ENCODE assay signal across 1 cellular context in genomic region chr15:52288051-52288942, GRCh38.
TF ChIP-seq lines count a peak whose summit lies in the region.

No MANE protein-coding gene starts in this region.

TF ChIP-seq in HepG2, 621 proteins besides CTCF, POLR2A, EP300 and RAD21 (continued from another document and continues in another):
- TF ChIP-seq ZBTB2 (CRISPR knock-in tag; IDR thresholded peaks at IDR 0.05; ENCODE audit: low read depth) (no peak), ARNT (IDR thresholded peaks at IDR 0.05) (no peak), DBP (CRISPR knock-in tag; IDR thresholded peaks at IDR 0.05; ENCODE audit: not compliant biosample characterization) (peak; percentile 53), ZHX1 (CRISPR knock-in tag; IDR thresholded peaks at IDR 0.05; ENCODE audit: low read depth) (peak; percentile 58), IKZF5 (CRISPR knock-in tag; IDR thresholded peaks at IDR 0.05) (peak; percentile 89), DDIT3 (CRISPR knock-in tag; IDR thresholded peaks at IDR 0.05) (no peak), MIXL1 (CRISPR knock-in tag; IDR thresholded peaks at IDR 0.05) (peak; percentile 77), ZNF326 (CRISPR knock-in tag; IDR thresholded peaks at IDR 0.05; ENCODE audit: borderline replicate concordance) (no peak), MZF1 (CRISPR knock-in tag; IDR thresholded peaks at IDR 0.05; ENCODE audit: borderline replicate concordance) (no peak), PRPF4 (IDR thresholded peaks at IDR 0.05; ENCODE audit: low read depth, low read length, poor library complexity, severe bottlenecking) (peak; percentile 38), ZFP1 (CRISPR knock-in tag; IDR thresholded peaks at IDR 0.05) (0 out of 2 replicates have a peak, but pooled peaks have one; percentile 54), GTF3A (CRISPR knock-in tag; conservative IDR thresholded peaks at IDR 0.05) (no peak), NR2F2 (IDR thresholded peaks at IDR 0.05; ENCODE audit: borderline replicate concordance, low read depth) (peak; percentile 70; the same call in 1 of the 2 replicates), MTA3 (CRISPR knock-in tag; IDR thresholded peaks at IDR 0.05) (no peak), ZFP91 (CRISPR knock-in tag; IDR thresholded peaks at IDR 0.05; ENCODE audit: borderline replicate concordance) (peak; percentile 82), BRCA1 (CRISPR knock-in tag; IDR thresholded peaks at IDR 0.05) (peak; percentile 93; the same call in 1 of the 2 replicates), GPBP1L1 (CRISPR knock-in tag; IDR thresholded peaks at IDR 0.05) (no peak), PLRG1 (conservative IDR thresholded peaks at IDR 0.05) (no peak), RNF2 (conservative IDR thresholded peaks at IDR 0.05; ENCODE audit: low read depth) (0 out of 2 replicates have a peak, but pooled peaks have one; percentile 50), TIGD3 (CRISPR knock-in tag; IDR thresholded peaks at IDR 0.05; ENCODE audit: borderline replicate concordance) (0 out of 2 replicates have a peak, but pooled peaks have one; percentile 45), ZXDC (CRISPR knock-in tag; IDR thresholded peaks at IDR 0.05) (no peak), ZNF547 (CRISPR knock-in tag; IDR thresholded peaks at IDR 0.05) (no peak; the same call in 1 of the 2 replicates), ZNF335 (CRISPR knock-in tag; IDR thresholded peaks at IDR 0.05) (0 out of 2 replicates have a peak, but pooled peaks have one; percentile 58), CHD4 (IDR thresholded peaks at IDR 0.05; ENCODE audit: borderline replicate concordance, low read length) (no peak), ZNF780A (CRISPR knock-in tag; IDR thresholded peaks at IDR 0.05) (no peak; the same call in 1 of the 2 replicates), PRDM10 (CRISPR knock-in tag; IDR thresholded peaks at IDR 0.05; ENCODE audit: low read depth) (peak; percentile 86), ZNF18 (CRISPR knock-in tag; IDR thresholded peaks at IDR 0.05; ENCODE audit: insufficient replicate concordance) (peak; percentile 28), CEBPZ (IDR thresholded peaks at IDR 0.05; ENCODE audit: low read length) (no peak), RFX5 (IDR thresholded peaks at IDR 0.05; ENCODE audit: low read depth, low read length) (no peak), BORCS8-MEF2B (CRISPR knock-in tag; IDR thresholded peaks at IDR 0.05) (peak; percentile 57; the same call in 1 of the 2 replicates), EEA1 (CRISPR knock-in tag; IDR thresholded peaks at IDR 0.05; ENCODE audit: borderline replicate concordance) (no peak)
